In the genomic region with DNA sequence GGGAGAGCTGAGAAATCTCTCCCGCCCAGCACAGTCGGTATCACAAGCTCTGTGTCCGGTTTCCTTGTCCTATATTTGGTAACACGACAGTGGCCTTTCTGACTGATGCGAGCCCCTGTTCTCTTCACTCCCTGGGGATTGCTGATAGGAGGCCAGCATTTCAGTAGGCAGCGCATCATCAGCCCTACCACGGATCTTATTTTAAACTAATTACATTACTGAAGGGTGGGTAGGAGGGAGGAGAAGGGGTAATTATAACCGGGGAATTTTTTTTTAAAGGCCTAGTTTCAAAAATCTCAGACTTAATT, we compare ENCODE assay signal across 14 cellular contexts.
A peak's percentile ranks its signal among the peaks of the same experiment; 100 is the strongest.
DNase-seq lines count a peak whose midpoint lies in the region; ATAC-seq and TF ChIP-seq lines count a peak whose summit lies in the region.
"Had no signal": no experiment of that assay in that cellular context is flagged by ENCODE, and none has a peak within 500 bp of the region (broad histone marks: within the 10 kb centered on the region; RNA-seq: fewer than 3 reads in every experiment).

No MANE protein-coding gene starts in this region.

- CTCF ChIA-PET in activated CD4-positive, alpha-beta memory T cell treated with anti-CD3 and anti-CD28 coated beads for 36 hours (lab: Charles Lee) = interaction anchor here (0.6 to 8.3 kb wide), 40 partner anchors 9 to 636 kb away, joined by 3 to 368 read pairs (median 6); partner anchors contain the start of gene AFTPH
- CTCF ChIA-PET in activated CD4-positive, alpha-beta memory T cell treated with anti-CD3 and anti-CD28 coated beads, Interleukin-2, amount 10 ng/mL, durations not matched to agents 7 days and 5 days (lab: Charles Lee) = interaction anchor here (0.9 to 9.0 kb wide), 28 partner anchors 10 to 635 kb away, joined by 3 to 243 read pairs (median 5); partner anchors contain the start of genes AFTPH and UGP2
- CTCF ChIA-PET in activated B cell treated with CpG ODN at 0.5 μM for 24 hours (lab: Charles Lee) = interaction anchor here (0.6 to 8.8 kb wide), 39 partner anchors 8 to 637 kb away, joined by 3 to 321 read pairs (median 5); partner anchors contain the start of gene AFTPH

- no peak overlapping the region for H3K4me3 ChIP-seq in mesenchymal stem cell (ENCODE audit: insufficient read depth in 1 of 2, low read depth in 1 of 2, low read length in 2 of 2)
- H3K4me3 ChIP-seq in H7 (ENCODE audit: insufficient read depth, low read depth, low read length) = no peak overlapping the region

- H3K4me2 ChIP-seq in mesenchymal stem cell (ENCODE audit: low read length, poor library complexity, severe bottlenecking) = no peak overlapping the region

- ATAC-seq in activated B cell treated with CpG ODN at 0.5 μM for 24 hours (ENCODE audit: low read depth) = no peak
- ATAC-seq: gastroesophageal sphincter had no signal

- H3K4ac ChIP-seq in mesenchymal stem cell (ENCODE audit: low read depth in 1 of 2, low read length in 2 of 2) = no peak overlapping the region

- no peak overlapping the region for H4K8ac ChIP-seq in mesenchymal stem cell (ENCODE audit: low read length)

- H3K4me3 Mint-ChIP-seq in activated CD4-positive, alpha-beta memory T cell treated with anti-CD3 and anti-CD28 coated beads for 36 hours = no peak overlapping the region
- H3K4me3 Mint-ChIP-seq in activated CD4-positive, alpha-beta memory T cell treated with anti-CD3 and anti-CD28 coated beads, Interleukin-2, amount 10 ng/mL, durations not matched to agents 7 days and 5 days = no peak overlapping the region
- peak overlapping the region; percentile 50 for H3K4me3 Mint-ChIP-seq in activated B cell treated with CpG ODN at 0.5 μM for 24 hours

- H2BK5ac ChIP-seq in mesenchymal stem cell (ENCODE audit: low read depth, low read length, poor library complexity, severe bottlenecking) = no peak overlapping the region

- peak overlapping the region; percentile 54 for H3K27ac Mint-ChIP-seq in activated CD4-positive, alpha-beta memory T cell treated with anti-CD3 and anti-CD28 coated beads for 36 hours
- H3K27ac Mint-ChIP-seq in activated CD4-positive, alpha-beta memory T cell treated with anti-CD3 and anti-CD28 coated beads, Interleukin-2, amount 10 ng/mL, durations not matched to agents 7 days and 5 days = no peak overlapping the region
- H3K27ac Mint-ChIP-seq in activated B cell treated with CpG ODN at 0.5 μM for 24 hours = peak overlapping the region; percentile 96

- H3K9ac ChIP-seq in mesenchymal stem cell (ENCODE audit: low read length) = peak overlapping the region; percentile 7

- POLR2A ChIA-PET in activated CD4-positive, alpha-beta memory T cell treated with anti-CD3 and anti-CD28 coated beads for 36 hours (lab: Charles Lee) = interaction anchor here (0.7 to 3.7 kb wide), 6 partner anchors 117 to 324 kb away, joined by 3 to 31 read pairs (median 23); no protein-coding TSS in a partner anchor
- POLR2A ChIA-PET in activated CD4-positive, alpha-beta memory T cell treated with anti-CD3 and anti-CD28 coated beads, Interleukin-2, amount 10 ng/mL, durations not matched to agents 7 days and 5 days (lab: Charles Lee) = interaction anchor here (0.6 to 4.7 kb wide), 9 partner anchors 113 to 292 kb away, joined by 3 to 57 read pairs (median 15); partner anchors contain the start of gene AFTPH
- POLR2A ChIA-PET in activated B cell treated with CpG ODN at 0.5 μM for 24 hours (lab: Charles Lee) = interaction anchor here (0.6 to 6.4 kb wide), 18 partner anchors 68 to 899 kb away, joined by 3 to 115 read pairs (median 8); partner anchors contain the start of genes ACTR2 and AFTPH

- TF ChIP-seq CTCF in activated B cell treated with CpG ODN at 0.5 μM for 24 hours (IDR thresholded peaks at IDR 0.05) = no peak

- DNase-seq in activated CD4-positive, alpha-beta memory T cell treated with anti-CD3 and anti-CD28 coated beads for 36 hours = no peak
- no peak for DNase-seq in activated CD4-positive, alpha-beta memory T cell treated with anti-CD3 and anti-CD28 coated beads, Interleukin-2, amount 10 ng/mL, durations not matched to agents 7 days and 5 days
- DNase-seq in activated B cell treated with CpG ODN at 0.5 μM for 24 hours (no peak), mesenchymal stem cell (no peak), substantia nigra (lab: John Stamatoyannopoulos, UW) (peak in 2 of 49 donors; percentile 19 to 36), posterior vena cava (ENCODE audit: low spot score) (no peak), H7 (no peak)
- no peak for DNase-seq in activated effector memory CD4-positive, alpha-beta T cell treated with Interleukin-2 at 50 U/mL for 16 hours
- DNase-seq: EL, mammary epithelial cell, MV-4-11, T1000 had no signal

- peaks cover under 1 to 7% of the 10 kb centered on the region in 2 experiments for H3K27me3 ChIP-seq in mesenchymal stem cell (ENCODE audit: control insufficient read depth in 1 of 2, insufficient read depth in 1 of 2, low read length in 2 of 2)
- no peaks in the 10 kb centered on the region for H3K27me3 ChIP-seq in H7 (ENCODE audit: control insufficient read depth, insufficient read depth, low read length)
- H3K27me3 ChIP-seq: gastroesophageal sphincter had no signal

- H3K27me3 Mint-ChIP-seq in activated CD4-positive, alpha-beta memory T cell treated with anti-CD3 and anti-CD28 coated beads for 36 hours = peaks cover 6% of the 10 kb centered on the region
- peaks cover 11% of the 10 kb centered on the region for H3K27me3 Mint-ChIP-seq in activated CD4-positive, alpha-beta memory T cell treated with anti-CD3 and anti-CD28 coated beads, Interleukin-2, amount 10 ng/mL, durations not matched to agents 7 days and 5 days
- no peaks in the 10 kb centered on the region for H3K27me3 Mint-ChIP-seq in activated B cell treated with CpG ODN at 0.5 μM for 24 hours

- H3K27ac ChIP-seq in mesenchymal stem cell (ENCODE audit: low read length, poor library complexity, severe bottlenecking) (no peak overlapping the region), substantia nigra (ENCODE audit: low read depth, low read length, poor library complexity, severe bottlenecking) (peak overlapping the region; percentile 66)

- no peak overlapping the region for H3K23ac ChIP-seq in mesenchymal stem cell (ENCODE audit: low read length in 2 of 2)

- WGBS in mesenchymal stem cell = 70% methylated on average over 5 of the region's 8 CpGs

- H2BK12ac ChIP-seq in mesenchymal stem cell (ENCODE audit: low read length in 2 of 2) = no peak overlapping the region

- H3K9me3 Mint-ChIP-seq in activated CD4-positive, alpha-beta memory T cell treated with anti-CD3 and anti-CD28 coated beads for 36 hours = no peaks in the 10 kb centered on the region
- no peaks in the 10 kb centered on the region for H3K9me3 Mint-ChIP-seq in activated CD4-positive, alpha-beta memory T cell treated with anti-CD3 and anti-CD28 coated beads, Interleukin-2, amount 10 ng/mL, durations not matched to agents 7 days and 5 days
- H3K9me3 Mint-ChIP-seq in activated B cell treated with CpG ODN at 0.5 μM for 24 hours = no peaks in the 10 kb centered on the region
- H3K9me3 Mint-ChIP-seq: stimulated activated naive CD8-positive, alpha-beta T cell treated with anti-CD3 and anti-CD28 coated beads, Interleukin-15, Interleukin-2, amounts not matched to agents 100 ng/mL and 50 ng/mL, for 24 hours had no signal

- H2AFZ ChIP-seq in mesenchymal stem cell (ENCODE audit: low read depth, low read length) = no peak overlapping the region

- H2BK120ac ChIP-seq in mesenchymal stem cell (ENCODE audit: low read depth, low read length) = no peak overlapping the region

- H3K4me1 ChIP-seq in mesenchymal stem cell (ENCODE audit: control insufficient read depth, insufficient read depth, low read depth, low read length) = peaks cover 4% of the 10 kb centered on the region

- H3K36me3 ChIP-seq in mesenchymal stem cell (ENCODE audit: control insufficient read depth in 1 of 2, insufficient read depth in 2 of 2, low read depth in 1 of 2, low read length in 2 of 2) (no peaks in the 10 kb centered on the region), H7 (replicated peaks; ENCODE audit: control insufficient read depth, insufficient read depth, low read length) (no peaks in the 10 kb centered on the region)
- H3K36me3 ChIP-seq: gastroesophageal sphincter had no signal

- H3K4me1 Mint-ChIP-seq in activated CD4-positive, alpha-beta memory T cell treated with anti-CD3 and anti-CD28 coated beads for 36 hours (ENCODE audit: low read depth) = peaks cover 51% of the 10 kb centered on the region
- H3K4me1 Mint-ChIP-seq in activated CD4-positive, alpha-beta memory T cell treated with anti-CD3 and anti-CD28 coated beads, Interleukin-2, amount 10 ng/mL, durations not matched to agents 7 days and 5 days = peaks cover 67% of the 10 kb centered on the region
- peaks cover 62% of the 10 kb centered on the region for H3K4me1 Mint-ChIP-seq in activated B cell treated with CpG ODN at 0.5 μM for 24 hours

- no peak overlapping the region for H2BK15ac ChIP-seq in mesenchymal stem cell (ENCODE audit: low read depth, poor library complexity, severe bottlenecking)

- intact Hi-C loops in activated CD4-positive, alpha-beta memory T cell treated with anti-CD3 and anti-CD28 coated beads for 36 hours (cut with micrococcal nuclease) = loop anchor here (5.0 kb wide), 2 partner anchors 279 to 636 kb away; no protein-coding TSS in a partner anchor
- intact Hi-C loops in activated B cell treated with CpG ODN at 0.5 μM for 24 hours (cut with micrococcal nuclease) (loop anchor here (1.0 to 5.0 kb wide), 4 partner anchors 101 to 636 kb away; no protein-coding TSS in a partner anchor), posterior vena cava (cut with DNase I) (loop anchor here (1.0 to 5.0 kb wide), 2 partner anchors 276 to 279 kb away; no protein-coding TSS in a partner anchor)

- no peak overlapping the region for H2AK5ac ChIP-seq in mesenchymal stem cell (ENCODE audit: low read length, severe bottlenecking)

- H3K18ac ChIP-seq in mesenchymal stem cell (ENCODE audit: low read depth in 1 of 2, low read length in 2 of 2) = no peak overlapping the region

- H3K9me3 ChIP-seq in mesenchymal stem cell (ENCODE audit: control insufficient read depth, low read length) = no peaks in the 10 kb centered on the region
- H3K9me3 ChIP-seq: gastroesophageal sphincter had no signal

- H4K91ac ChIP-seq in mesenchymal stem cell (ENCODE audit: low read length) = no peak overlapping the region

- H3K14ac ChIP-seq in mesenchymal stem cell (ENCODE audit: low read length in 2 of 2) = no peak overlapping the region

- H3K36me3 Mint-ChIP-seq in activated CD4-positive, alpha-beta memory T cell treated with anti-CD3 and anti-CD28 coated beads for 36 hours = no peaks in the 10 kb centered on the region
- no peaks in the 10 kb centered on the region for H3K36me3 Mint-ChIP-seq in activated CD4-positive, alpha-beta memory T cell treated with anti-CD3 and anti-CD28 coated beads, Interleukin-2, amount 10 ng/mL, durations not matched to agents 7 days and 5 days (ENCODE audit: low read depth)
- H3K36me3 Mint-ChIP-seq in activated B cell treated with CpG ODN at 0.5 μM for 24 hours (ENCODE audit: low read depth) = no peaks in the 10 kb centered on the region

- H3K79me1 ChIP-seq in mesenchymal stem cell (replicated peaks; ENCODE audit: low read length, poor library complexity, severe bottlenecking) = no peaks in the 10 kb centered on the region
